In the genomic region with DNA sequence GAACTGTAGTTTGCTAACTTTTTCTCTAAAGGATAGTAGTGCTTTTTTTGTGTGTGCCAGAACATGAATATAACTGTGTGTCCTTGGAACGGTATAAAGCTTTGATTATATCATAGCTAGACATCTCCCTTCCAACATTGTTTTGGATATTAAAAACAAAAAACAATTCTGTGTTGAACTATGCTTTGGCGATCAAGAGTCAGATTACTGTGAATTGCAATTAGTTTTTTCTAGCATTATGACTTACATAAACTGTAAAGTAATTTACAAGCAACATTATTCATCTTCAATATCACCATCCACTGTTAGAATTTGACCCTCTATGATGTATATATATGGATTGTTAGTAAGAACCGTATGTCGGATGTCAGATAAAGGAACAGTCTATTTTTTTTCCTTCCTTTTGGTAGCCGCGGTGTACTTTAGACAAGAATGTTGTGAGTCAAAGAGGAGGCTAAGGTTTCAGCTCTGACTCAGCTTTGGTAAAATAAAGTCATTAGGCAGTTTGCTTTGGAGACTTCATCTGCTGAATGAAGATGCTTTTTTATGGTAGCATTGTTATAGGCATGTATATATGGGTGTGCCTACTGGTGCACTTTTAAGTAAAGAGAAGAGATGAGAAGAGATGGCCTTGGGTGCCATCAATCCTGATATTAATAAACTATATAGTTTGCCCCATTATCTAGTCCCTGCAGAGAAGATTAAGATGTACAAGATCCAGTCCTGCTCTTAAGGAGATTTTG, we compare ENCODE assay signal across 14 cellular contexts.
DNase-seq lines count a peak whose midpoint lies in the region; ATAC-seq and TF ChIP-seq lines count a peak whose summit lies in the region.
"Had no signal": no experiment of that assay in that cellular context is flagged by ENCODE, and none has a peak within 500 bp of the region (broad histone marks: within the 10 kb centered on the region; RNA-seq: fewer than 3 reads in every experiment).

No MANE protein-coding gene starts in this region.

- no peak overlapping the region for H3K27ac Mint-ChIP-seq in activated CD4-positive, alpha-beta T cell treated with anti-CD3 and anti-CD28 coated beads for 36 hours
- H3K27ac Mint-ChIP-seq: activated naive CD8-positive, alpha-beta T cell treated with anti-CD3 and anti-CD28 coated beads, Interleukin-2, amount 50 U/mL, for 24 hours; WTC11 had no signal

- POLR2A ChIA-PET in activated CD4-positive, alpha-beta T cell treated with anti-CD3 and anti-CD28 coated beads for 36 hours (lab: Charles Lee) = interaction anchor here (0.6 kb wide), 1 partner anchor 76 kb away, joined by 3 read pairs; no protein-coding TSS in a partner anchor

- no peaks in the 10 kb centered on the region for H3K4me1 Mint-ChIP-seq in activated CD4-positive, alpha-beta T cell treated with anti-CD3 and anti-CD28 coated beads for 36 hours
- H3K4me1 Mint-ChIP-seq: activated naive CD8-positive, alpha-beta T cell treated with anti-CD3 and anti-CD28 coated beads, Interleukin-2, amount 50 U/mL, for 24 hours had no signal

- no peaks in the 10 kb centered on the region for H3K36me3 Mint-ChIP-seq in activated CD4-positive, alpha-beta T cell treated with anti-CD3 and anti-CD28 coated beads for 36 hours (ENCODE audit: low read depth)

- H2AFZ ChIP-seq in smooth muscle cell (ENCODE audit: low read depth) = no peak overlapping the region

- H3K4me2 ChIP-seq in smooth muscle cell = peak overlapping the region; percentile 34

- no peaks in the 10 kb centered on the region for H4K20me1 ChIP-seq in smooth muscle cell (ENCODE audit: low read depth)

- peak overlapping the region; percentile 42 for H3K9ac ChIP-seq in smooth muscle cell (ENCODE audit: low read depth)

- no peak for DNase-seq in activated CD4-positive, alpha-beta T cell treated with anti-CD3 and anti-CD28 coated beads for 36 hours
- DNase-seq in activated CD4-positive, alpha-beta T cell treated with anti-CD3 and anti-CD28 coated beads for 1 hour = no peak
- DNase-seq in glomerular endothelial cell (ENCODE audit: extremely low read depth, low read depth, low spot score) (peak; percentile 94), smooth muscle cell (lab: John Stamatoyannopoulos, UW; ENCODE audit: unreplicated experiment) (no peak), medulla oblongata (ENCODE audit: extremely low spot score) (no peak)
- DNase-seq in NK-92 treated with Interleukin-12 subunit alpha and Interleukin-12 subunit beta, amount 100 ng/mL, for 24 hours (lab: John Stamatoyannopoulos, UW) = no peak
- DNase-seq: activated naive CD8-positive, alpha-beta T cell treated with anti-CD3 and anti-CD28 coated beads, Interleukin-2, amount 50 U/mL, for 24 hours; NCI-H748 treated with DMSO at 0.1 percent for 48 hours; stimulated activated CD4-positive, alpha-beta T cell treated with anti-CD3 and anti-CD28 coated beads, Interleukin-15, amount 100 ng/mL, for 24 hours had no signal

- H3K27ac ChIP-seq in smooth muscle cell (ENCODE audit: low read depth) = peak overlapping the region; percentile 89
- H3K27ac ChIP-seq: 22Rv1, suprapubic skin had no signal

- H3K27me3 ChIP-seq in smooth muscle cell (ENCODE audit: low read depth) = no peaks in the 10 kb centered on the region
- H3K27me3 ChIP-seq: suprapubic skin had no signal

- WGBS in smooth muscle cell (ENCODE audit: low lambda C conversion rate) = 28% methylated on average over 6 of the region's 6 CpGs

- no peak overlapping the region for H3K4me3 Mint-ChIP-seq in activated CD4-positive, alpha-beta T cell treated with anti-CD3 and anti-CD28 coated beads for 36 hours
- H3K4me3 Mint-ChIP-seq: activated naive CD8-positive, alpha-beta T cell treated with anti-CD3 and anti-CD28 coated beads, Interleukin-2, amount 50 U/mL, for 24 hours; WTC11 had no signal

- CTCF ChIA-PET in activated CD4-positive, alpha-beta T cell treated with anti-CD3 and anti-CD28 coated beads for 36 hours (lab: Charles Lee) = interaction anchor here (0.6 to 1.1 kb wide), 3 partner anchors 10 to 1409 kb away, joined by 3 to 4 read pairs (median 3); no protein-coding TSS in a partner anchor

- H3F3A ChIP-seq in smooth muscle cell (ENCODE audit: low read depth) = peaks cover 18% of the 10 kb centered on the region

- H3K9me3 ChIP-seq in smooth muscle cell (replicated peaks; ENCODE audit: low read depth) = no peaks in the 10 kb centered on the region
- H3K9me3 ChIP-seq: suprapubic skin had no signal

- intact Hi-C loops in activated CD4-positive, alpha-beta T cell treated with anti-CD3 and anti-CD28 coated beads for 36 hours (cut with DNase I, micrococcal nuclease) = no loop called here

- peak; percentile 44 for ATAC-seq in activated CD4-positive, alpha-beta T cell treated with anti-CD3 and anti-CD28 coated beads for 36 hours
- no peak for ATAC-seq in GM18519 (IDR thresholded peaks at IDR 0.05; ENCODE audit: low FRiP score, unreplicated experiment)
- ATAC-seq: activated naive CD8-positive, alpha-beta T cell treated with anti-CD3 and anti-CD28 coated beads, Interleukin-2, amount 50 U/mL, for 24 hours; WTC11 had no signal

- peaks cover 23% of the 10 kb centered on the region for H3K27me3 Mint-ChIP-seq in activated CD4-positive, alpha-beta T cell treated with anti-CD3 and anti-CD28 coated beads for 36 hours

- H3K4me3 ChIP-seq in WI38 (ENCODE audit: low read depth, low read length) (peak overlapping the region; percentile 15; the same call in 1 of the 2 replicates), smooth muscle cell (no peak overlapping the region)
- H3K4me3 ChIP-seq: suprapubic skin had no signal

- no peaks in the 10 kb centered on the region for H3K36me3 ChIP-seq in smooth muscle cell (ENCODE audit: low read depth)
- H3K36me3 ChIP-seq: suprapubic skin had no signal

- H3K4me1 ChIP-seq in smooth muscle cell (ENCODE audit: low read depth) = peaks cover 16% of the 10 kb centered on the region

- no peaks in the 10 kb centered on the region for H3K79me2 ChIP-seq in smooth muscle cell (ENCODE audit: low read depth)

- no peaks in the 10 kb centered on the region for H3K9me3 Mint-ChIP-seq in activated CD4-positive, alpha-beta T cell treated with anti-CD3 and anti-CD28 coated beads for 36 hours (ENCODE audit: low read depth)

- TF ChIP-seq CTCF in WI38 (IDR thresholded peaks at IDR 0.05; ENCODE audit: low read depth, low read length) = no peak
- no peak for TF ChIP-seq CTCF in smooth muscle cell (IDR thresholded peaks at IDR 0.05; ENCODE audit: borderline replicate concordance, insufficient read depth, poor library complexity, severe bottlenecking)
